ENCODE assay signal across 12 cellular contexts in genomic region chr13:51557875-51558604, GRCh38. TPM values are rescaled to one million over a fixed set of nuclear protein-coding genes. Genes with fewer than 3 reads are reported as not detected.
DNase-seq lines count a peak whose midpoint lies in the region; ATAC-seq and TF ChIP-seq lines count a peak whose summit lies in the region.
"Had no signal": no experiment of that assay in that cellular context is flagged by ENCODE, and none has a peak within 500 bp of the region (broad histone marks: within the 10 kb centered on the region; RNA-seq: fewer than 3 reads in every experiment).

No MANE protein-coding gene starts in this region.

- H3K36me3 Mint-ChIP-seq in CD8-positive, alpha-beta T cell, result no peaks in the 10 kb centered on the region

- WGBS in upper lobe of left lung, 2 donors, result 44 to 51% methylated on average over 9 of the region's 9 CpGs

- H3K4me3 ChIP-seq in SJSA1 (no peak overlapping the region), upper lobe of left lung (no peak overlapping the region)
- no peak overlapping the region for H3K4me3 ChIP-seq in CD8-positive, alpha-beta T cell (ENCODE audit: low read depth, low read length)

- DNase-seq in SKM-1 treated with dmso at 0.1 percent for 144 hours (lab: John Stamatoyannopoulos, UW; ENCODE audit: unreplicated experiment) (peak; percentile 59), SKM-1 (lab: John Stamatoyannopoulos, UW; ENCODE audit: unreplicated experiment) (no peak), SJSA1 (ENCODE audit: low read depth in 1 of 2, low spot score in 2 of 2) (peak; percentile 67 to 70), foreskin melanocyte (peak; percentile 26), upper lobe of left lung (no peak), GM10248 (ENCODE audit: extremely low spot score) (no peak)
- no peak for DNase-seq in stimulated activated CD8-positive, alpha-beta memory T cell treated with anti-CD3 and anti-CD28 coated beads, Interleukin-4, amount 100 ng/mL, for 48 hours
- no peak for DNase-seq in CD8-positive, alpha-beta T cell
- DNase-seq: NCI-H1092 had no signal

- no peak overlapping the region for H3K27ac Mint-ChIP-seq in CD8-positive, alpha-beta T cell
- H3K27ac Mint-ChIP-seq: activated T-helper 2 cell treated with anti-CD3 and anti-CD28 coated beads, Interferon-gamma antibody, Interleukin-2, Interleukin-4, amounts not matched to agents 10 μg/mL and 5 μg/mL and 100 μg/mL, durations not matched to agents 14 hours and 24 hours and 36 hours; B cell had no signal

- no peaks in the 10 kb centered on the region for H3K27me3 ChIP-seq in SJSA1 (replicated peaks)
- no peaks in the 10 kb centered on the region for H3K27me3 ChIP-seq in upper lobe of left lung
- no peaks in the 10 kb centered on the region for H3K27me3 ChIP-seq in CD8-positive, alpha-beta T cell (ENCODE audit: insufficient read depth, low read length)

- peaks cover 6% of the 10 kb centered on the region for H3K27me3 Mint-ChIP-seq in CD8-positive, alpha-beta T cell (ENCODE audit: low read depth)
- H3K27me3 Mint-ChIP-seq: B cell had no signal

- TF ChIP-seq CTCF in upper lobe of left lung (IDR thresholded peaks at IDR 0.05) (no peak), GM10248 (IDR thresholded peaks at IDR 0.05; ENCODE audit: control extremely low read depth, extremely low read depth, low read depth, missing control alignments) (no peak)
- no peak for TF ChIP-seq CTCF in CD8-positive, alpha-beta T cell (IDR thresholded peaks at IDR 0.05)

- H3K9me3 ChIP-seq in SJSA1 (replicated peaks) (no peaks in the 10 kb centered on the region), upper lobe of left lung (no peaks in the 10 kb centered on the region)
- H3K9me3 ChIP-seq in CD8-positive, alpha-beta T cell (ENCODE audit: low read length), result no peaks in the 10 kb centered on the region

- CTCF ChIA-PET in GM10248 (lab: Yijun Ruan, JAX), result no interaction called here
- CTCF ChIA-PET in CD8-positive, alpha-beta T cell (lab: Charles Lee), result no interaction called here

- intact Hi-C loops in CD8-positive, alpha-beta T cell (cut with DNase I, micrococcal nuclease), result no loop called here

- H3K4me3 Mint-ChIP-seq in CD8-positive, alpha-beta T cell, result no peak overlapping the region
- H3K4me3 Mint-ChIP-seq: B cell, neural crest cell had no signal

- no peak for TF ChIP-seq POLR2A in upper lobe of left lung (IDR thresholded peaks at IDR 0.05)

- ATAC-seq in upper lobe of left lung (ENCODE audit: low FRiP score in 2 of 2), result peak; percentile 71 to 82
- no peak for ATAC-seq in CD8-positive, alpha-beta T cell

- H3K4me1 Mint-ChIP-seq in CD8-positive, alpha-beta T cell (ENCODE audit: low read depth), result peaks cover 8% of the 10 kb centered on the region

- no peaks in the 10 kb centered on the region for H3K36me3 ChIP-seq in SJSA1
- no peaks in the 10 kb centered on the region for H3K36me3 ChIP-seq in upper lobe of left lung
- no peaks in the 10 kb centered on the region for H3K36me3 ChIP-seq in CD8-positive, alpha-beta T cell (ENCODE audit: insufficient read depth, low read length)

- H3K27ac ChIP-seq in SJSA1, result peak overlapping the region; percentile 3; the same call in 1 of the 2 replicates
- H3K27ac ChIP-seq in upper lobe of left lung, result peak overlapping the region in 1 of 4 donors; percentile 36
- H3K27ac ChIP-seq in CD8-positive, alpha-beta T cell (ENCODE audit: low read depth, low read length), result no peak overlapping the region

- TF ChIP-seq EP300 in upper lobe of left lung (IDR thresholded peaks at IDR 0.05), result no peak

- H3K9me3 Mint-ChIP-seq in CD8-positive, alpha-beta T cell, result no peaks in the 10 kb centered on the region
- H3K9me3 Mint-ChIP-seq: neural crest cell had no signal

- POLR2A ChIA-PET in GM10248 (lab: Yijun Ruan, JAX), result interaction anchor here (0.8 kb wide), 1 partner anchor 105 kb away, joined by 3 read pairs; no protein-coding TSS in a partner anchor
- POLR2A ChIA-PET in CD8-positive, alpha-beta T cell (lab: Charles Lee), result no interaction called here

- H3K4me1 ChIP-seq in SJSA1 (replicated peaks) (peaks cover 29% of the 10 kb centered on the region), upper lobe of left lung (peaks cover 0 to 11% (median 0%) of the 10 kb centered on the region in 4 donors)
- H3K4me1 ChIP-seq in CD8-positive, alpha-beta T cell (ENCODE audit: insufficient read depth, low read length), result no peaks in the 10 kb centered on the region

RNA-seq across cellular contexts. Expression of gene WDFY2, which starts 26.2 kb away (rescaled TPM):
- 3.3 and 6.0 TPM in 2 replicates for total RNA-seq in SJSA1 (2014; rRNA removed; shearing (Covaris generic))
- total RNA-seq in upper lobe of left lung, result 10 to 100 TPM; 13.4 to 34.0 (median 18.8) TPM
- total RNA-seq in CD8-positive, alpha-beta T cell, result 10 to 100 TPM; 17.2 to 18.6 TPM

Comparison
In these comparisons a context has a peak if more than half of its experiments do, and no peak if none do; other contexts are left out.
1. DNase-seq: peak in SKM-1 treated with dmso at 0.1 percent for 144 hours (single experiment), SJSA1 (2 of 2) and foreskin melanocyte (single experiment); none in SKM-1 (single experiment), upper lobe of left lung (0 of 2), GM10248 (single experiment), stimulated activated CD8-positive, alpha-beta memory T cell treated with anti-CD3 and anti-CD28 coated beads, Interleukin-4, amount 100 ng/mL, for 48 hours (single experiment) and CD8-positive, alpha-beta T cell (0 of 7).